Comparison of ENCODE assay signal across 9 cellular contexts in the genomic region with DNA sequence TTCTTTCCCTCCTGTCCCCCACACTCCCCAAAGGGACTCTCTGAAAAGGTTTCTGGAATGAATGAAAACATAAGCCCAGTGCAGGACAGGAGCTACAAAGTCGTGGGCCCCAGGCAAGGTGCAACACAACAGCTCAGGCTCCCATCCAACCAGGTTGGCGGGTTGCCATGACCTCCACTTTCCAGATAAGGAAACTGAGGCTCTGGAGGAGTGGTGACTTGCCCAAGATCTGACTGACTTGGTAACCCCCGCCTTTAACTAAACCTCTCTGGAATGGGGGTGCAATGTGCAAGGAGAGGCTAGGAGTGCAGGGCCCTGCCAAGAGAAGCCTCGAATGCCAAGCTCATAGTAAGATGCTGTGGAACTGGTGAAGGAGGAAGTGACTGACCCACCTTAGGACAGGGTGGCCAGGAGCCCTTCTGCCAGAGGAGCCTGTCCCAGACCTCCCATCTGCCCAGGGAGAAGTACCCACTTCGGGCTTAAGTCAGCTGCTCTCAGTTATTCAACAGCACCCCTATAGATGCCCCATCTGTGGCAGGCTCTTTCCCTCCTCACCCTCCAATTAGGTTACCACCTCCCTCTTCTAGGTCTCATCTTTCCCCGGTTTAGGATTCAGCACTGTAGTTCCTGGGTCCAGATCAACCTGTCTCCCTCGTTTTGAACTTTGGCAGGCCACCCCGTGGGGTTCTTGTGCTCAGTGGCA. TPM values are rescaled to one million over a fixed set of nuclear protein-coding genes. Genes with fewer than 3 reads are reported as not detected.
DNase-seq lines count a peak whose midpoint lies in the region; ATAC-seq and TF ChIP-seq lines count a peak whose summit lies in the region.
"Had no signal": no experiment of that assay in that cellular context is flagged by ENCODE, and none has a peak within 500 bp of the region (broad histone marks: within the 10 kb centered on the region; RNA-seq: fewer than 3 reads in every experiment).

No MANE protein-coding gene starts in this region.

- intact Hi-C loops in activated T-helper 1 cell treated with anti-CD3 and anti-CD28 coated beads, Interleukin-12 subunit alpha, Interleukin-12 subunit beta, Interleukin-2, Interleukin-4 antibody, amounts not matched to agents 30 ng/mL and 10 ng/mL and 1 ng/mL, durations not matched to agents 14 hours and 24 hours and 36 hours (cut with micrococcal nuclease) = loop anchor here (2.0 to 10.0 kb wide), 2 partner anchors 300 to 400 kb away; a partner anchor contains a TSS

- no peaks in the 10 kb centered on the region for H3K27me3 Mint-ChIP-seq in activated T-helper 1 cell treated with anti-CD3 and anti-CD28 coated beads, Interleukin-12 subunit alpha, Interleukin-12 subunit beta, Interleukin-2, Interleukin-4 antibody, amounts not matched to agents 30 ng/mL and 10 ng/mL and 1 ng/mL, durations not matched to agents 14 hours and 24 hours and 36 hours (ENCODE audit: insufficient read depth)
- H3K27me3 Mint-ChIP-seq in immature natural killer cell (ENCODE audit: low read depth in 3 of 3) = peaks cover 0 to 5% (median 1%) of the 10 kb centered on the region in 3 donors
- no peaks in the 10 kb centered on the region for H3K27me3 Mint-ChIP-seq in stimulated activated naive B cell treated with anti-CD40 and anti-IgM and Interleukin-4, amounts not matched to agents 10 μg/mL and 1 μg/mL and 100 μg/mL, for 72 hours

- H3K9me3 Mint-ChIP-seq in activated T-helper 1 cell treated with anti-CD3 and anti-CD28 coated beads, Interleukin-12 subunit alpha, Interleukin-12 subunit beta, Interleukin-2, Interleukin-4 antibody, amounts not matched to agents 30 ng/mL and 10 ng/mL and 1 ng/mL, durations not matched to agents 14 hours and 24 hours and 36 hours = no peaks in the 10 kb centered on the region
- peaks cover 0 to 2% (median 0%) of the 10 kb centered on the region in 6 donors for H3K9me3 Mint-ChIP-seq in immature natural killer cell
- H3K9me3 Mint-ChIP-seq in stimulated activated naive B cell treated with anti-CD40 and anti-IgM and Interleukin-4, amounts not matched to agents 10 μg/mL and 1 μg/mL and 100 μg/mL, for 72 hours = no peaks in the 10 kb centered on the region

- POLR2A ChIA-PET in GM10248 (lab: Yijun Ruan, JAX) = no interaction called here

- H3K4me3 Mint-ChIP-seq in activated T-helper 1 cell treated with anti-CD3 and anti-CD28 coated beads, Interleukin-12 subunit alpha, Interleukin-12 subunit beta, Interleukin-2, Interleukin-4 antibody, amounts not matched to agents 30 ng/mL and 10 ng/mL and 1 ng/mL, durations not matched to agents 14 hours and 24 hours and 36 hours = peak overlapping the region; percentile 96
- H3K4me3 Mint-ChIP-seq in immature natural killer cell = peak overlapping the region; percentile 90 to 93 (median 91)
- H3K4me3 Mint-ChIP-seq in stimulated activated naive B cell treated with anti-CD40 and anti-IgM and Interleukin-4, amounts not matched to agents 10 μg/mL and 1 μg/mL and 100 μg/mL, for 72 hours = peak overlapping the region; percentile 86 to 96

- H3K27ac Mint-ChIP-seq in activated T-helper 1 cell treated with anti-CD3 and anti-CD28 coated beads, Interleukin-12 subunit alpha, Interleukin-12 subunit beta, Interleukin-2, Interleukin-4 antibody, amounts not matched to agents 30 ng/mL and 10 ng/mL and 1 ng/mL, durations not matched to agents 14 hours and 24 hours and 36 hours = peak overlapping the region; percentile 93
- H3K27ac Mint-ChIP-seq in immature natural killer cell = peak overlapping the region; percentile 91 to 97 (median 95)
- H3K27ac Mint-ChIP-seq in stimulated activated naive B cell treated with anti-CD40 and anti-IgM and Interleukin-4, amounts not matched to agents 10 μg/mL and 1 μg/mL and 100 μg/mL, for 72 hours = peak overlapping the region; percentile 98

- TF ChIP-seq CTCF in HFF-Myc (IDR thresholded peaks at IDR 0.05; ENCODE audit: low read depth, low read length, missing control alignments) (no peak), GM10248 (IDR thresholded peaks at IDR 0.05; ENCODE audit: control extremely low read depth, extremely low read depth, low read depth, missing control alignments) (no peak)

- H3K4me1 Mint-ChIP-seq in activated T-helper 1 cell treated with anti-CD3 and anti-CD28 coated beads, Interleukin-12 subunit alpha, Interleukin-12 subunit beta, Interleukin-2, Interleukin-4 antibody, amounts not matched to agents 30 ng/mL and 10 ng/mL and 1 ng/mL, durations not matched to agents 14 hours and 24 hours and 36 hours (ENCODE audit: low read depth) = peaks cover 39% of the 10 kb centered on the region
- peaks cover 49 to 52% of the 10 kb centered on the region in 2 donors for H3K4me1 Mint-ChIP-seq in immature natural killer cell
- peaks cover 29 to 46% of the 10 kb centered on the region in 2 donors for H3K4me1 Mint-ChIP-seq in stimulated activated naive B cell treated with anti-CD40 and anti-IgM and Interleukin-4, amounts not matched to agents 10 μg/mL and 1 μg/mL and 100 μg/mL, for 72 hours

- no peak for DNase-seq in HFF-Myc (ENCODE audit: extremely low read depth, low read depth)
- DNase-seq in activated T-helper 1 cell treated with anti-CD3 and anti-CD28 coated beads, Interleukin-12 subunit alpha, Interleukin-12 subunit beta, Interleukin-2, Interleukin-4 antibody, amounts not matched to agents 30 ng/mL and 10 ng/mL and 1 ng/mL, durations not matched to agents 14 hours and 24 hours and 36 hours (ENCODE audit: low spot score) = no peak
- no peak for DNase-seq in immature natural killer cell
- DNase-seq in stimulated activated naive B cell treated with anti-CD40 and anti-IgM and Interleukin-4, amounts not matched to agents 10 μg/mL and 1 μg/mL and 100 μg/mL, for 72 hours = no peak
- no peak for DNase-seq in GM10248 (ENCODE audit: extremely low spot score)

- CTCF ChIA-PET in GM10248 (lab: Yijun Ruan, JAX) = interaction anchor here (1.2 to 17.8 kb wide), 4 partner anchors 8 to 24 kb away, joined by 3 to 345 read pairs (median 4); a partner anchor contains a TSS

- ATAC-seq in stimulated activated naive B cell treated with anti-CD40 and anti-IgM and Interleukin-4, amounts not matched to agents 10 μg/mL and 1 μg/mL and 100 μg/mL, for 72 hours (replicated peaks) = no peak
- ATAC-seq in GM18907 (IDR thresholded peaks at IDR 0.05; ENCODE audit: unreplicated experiment) (no peak), HG02763 (IDR thresholded peaks at IDR 0.05; ENCODE audit: unreplicated experiment) (no peak), HG03521 (IDR thresholded peaks at IDR 0.05; ENCODE audit: unreplicated experiment) (no peak)

- H3K4me3 ChIP-seq in HFF-Myc (replicated peaks; ENCODE audit: low read depth, low read length) = peak overlapping the region; percentile 89; the same call in 1 of the 2 replicates

- peaks cover 20% of the 10 kb centered on the region for H3K36me3 Mint-ChIP-seq in activated T-helper 1 cell treated with anti-CD3 and anti-CD28 coated beads, Interleukin-12 subunit alpha, Interleukin-12 subunit beta, Interleukin-2, Interleukin-4 antibody, amounts not matched to agents 30 ng/mL and 10 ng/mL and 1 ng/mL, durations not matched to agents 14 hours and 24 hours and 36 hours (ENCODE audit: low read depth)
- peaks cover 0 to 9% (median 8%) of the 10 kb centered on the region in 3 donors for H3K36me3 Mint-ChIP-seq in immature natural killer cell
- H3K36me3 Mint-ChIP-seq in stimulated activated naive B cell treated with anti-CD40 and anti-IgM and Interleukin-4, amounts not matched to agents 10 μg/mL and 1 μg/mL and 100 μg/mL, for 72 hours = peaks cover 13 to 14% of the 10 kb centered on the region in 2 donors

RNA-seq across cellular contexts. Expression of a gene that starts 0.5 kb away (rescaled TPM):
- 0.32 and 0.67 TPM in 2 replicates for total RNA-seq in activated T-helper 1 cell treated with anti-CD3 and anti-CD28 coated beads, Interleukin-12 subunit alpha, Interleukin-12 subunit beta, Interleukin-2, Interleukin-4 antibody, amounts not matched to agents 30 ng/mL and 10 ng/mL and 1 ng/mL, durations not matched to agents 14 hours and 24 hours and 36 hours
- polyA plus RNA-seq in immature natural killer cell = not detected

RNA-seq across cellular contexts. Expression of a gene that starts 1.0 kb away (rescaled TPM):
- total RNA-seq in activated T-helper 1 cell treated with anti-CD3 and anti-CD28 coated beads, Interleukin-12 subunit alpha, Interleukin-12 subunit beta, Interleukin-2, Interleukin-4 antibody, amounts not matched to agents 30 ng/mL and 10 ng/mL and 1 ng/mL, durations not matched to agents 14 hours and 24 hours and 36 hours = 72.0 and 74.2 TPM in 2 replicates
- 10 to 100 TPM; 11.3 to 25.9 (median 12.3) TPM for polyA plus RNA-seq in immature natural killer cell

RNA-seq across cellular contexts. Expression of a gene that starts 9.5 kb away (rescaled TPM):
- 0.13 TPM in 1 of 2 replicates, not detected in the other for total RNA-seq in activated T-helper 1 cell treated with anti-CD3 and anti-CD28 coated beads, Interleukin-12 subunit alpha, Interleukin-12 subunit beta, Interleukin-2, Interleukin-4 antibody, amounts not matched to agents 30 ng/mL and 10 ng/mL and 1 ng/mL, durations not matched to agents 14 hours and 24 hours and 36 hours
- not detected for polyA plus RNA-seq in immature natural killer cell

RNA-seq across cellular contexts. Expression of a gene that starts 40.8 kb away (rescaled TPM):
- total RNA-seq in activated T-helper 1 cell treated with anti-CD3 and anti-CD28 coated beads, Interleukin-12 subunit alpha, Interleukin-12 subunit beta, Interleukin-2, Interleukin-4 antibody, amounts not matched to agents 30 ng/mL and 10 ng/mL and 1 ng/mL, durations not matched to agents 14 hours and 24 hours and 36 hours = 0.05 and 0.16 TPM in 2 replicates
- under 1 TPM in 1 of 3 donors, not detected in 2; 0.10 TPM for polyA plus RNA-seq in immature natural killer cell
- total RNA-seq: H4 had no signal

RNA-seq across cellular contexts. Expression of a gene that starts 43.9 kb away (rescaled TPM):
- total RNA-seq in activated T-helper 1 cell treated with anti-CD3 and anti-CD28 coated beads, Interleukin-12 subunit alpha, Interleukin-12 subunit beta, Interleukin-2, Interleukin-4 antibody, amounts not matched to agents 30 ng/mL and 10 ng/mL and 1 ng/mL, durations not matched to agents 14 hours and 24 hours and 36 hours = 11.1 and 11.4 TPM in 2 replicates
- 1 to 10 TPM; 4.2 to 9.4 (median 6.8) TPM for polyA plus RNA-seq in immature natural killer cell
